In genomic region chr14:39169541-39169900, GRCh38 we compare ENCODE assay signal across 7 cellular contexts. TPM values are rescaled to one million over a fixed set of nuclear protein-coding genes. Genes with fewer than 3 reads are reported as not detected.
A peak's percentile ranks its signal among the peaks of the same experiment; 100 is the strongest.
DNase-seq lines count a peak whose midpoint lies in the region; ATAC-seq and TF ChIP-seq lines count a peak whose summit lies in the region.

No MANE protein-coding gene starts in this region.

- WGBS in thymus, result under 1% methylated on average over 7 of the region's 7 CpGs

- no peaks in the 10 kb centered on the region for H3K9me3 ChIP-seq in HUES6 (ENCODE audit: control insufficient read depth, insufficient read depth, low read depth, low read length)
- no peaks in the 10 kb centered on the region for H3K9me3 ChIP-seq in left lung
- no peaks in the 10 kb centered on the region for H3K9me3 ChIP-seq in thymus (ENCODE audit: control insufficient read depth)

- no peak overlapping the region; the same call in 1 of the 2 replicates for H3K27ac ChIP-seq in HUES6 (ENCODE audit: low read depth, low read length)
- H3K27ac ChIP-seq in brain microvascular endothelial cell, result peak overlapping the region; percentile 92
- H3K27ac ChIP-seq in left lung, result peak overlapping the region; percentile 98
- peak overlapping the region; percentile 95 for H3K27ac ChIP-seq in thymus (ENCODE audit: low read depth)

- in situ Hi-C loops in brain microvascular endothelial cell (cut with HindIII; ENCODE audit: low pct_ligation_motif_present, low sequenced_read_pairs), result no loop called here

- peaks cover 14% of the 10 kb centered on the region for H3K4me1 ChIP-seq in HUES6 (ENCODE audit: control insufficient read depth, insufficient read depth, low read length)
- peaks cover 3 to 42% of the 10 kb centered on the region in 2 donors for H3K4me1 ChIP-seq in left lung
- peaks cover 11% of the 10 kb centered on the region for H3K4me1 ChIP-seq in thymus (ENCODE audit: control insufficient read depth, insufficient read depth, low read length)

- intact Hi-C loops in left lung (cut with DNase I), result no loop called here

- H3K4me3 ChIP-seq in HUES6 (ENCODE audit: low read depth, low read length) (peak overlapping the region; percentile 84), brain microvascular endothelial cell (ENCODE audit: low read depth, low read length) (peak overlapping the region; percentile 96), left lung (peak overlapping the region; percentile 82 to 89), thymus (ENCODE audit: low read length) (peak overlapping the region; percentile 96)

- DNase-seq in brain microvascular endothelial cell (no peak), left lung (no peak)

- H3K36me3 ChIP-seq in HUES6 (ENCODE audit: control insufficient read depth, insufficient read depth, low read length) (no peaks in the 10 kb centered on the region), brain microvascular endothelial cell (replicated peaks) (peaks cover under 1% of the 10 kb centered on the region), left lung (peaks cover 0 to 7% of the 10 kb centered on the region in 2 donors), thymus (ENCODE audit: control insufficient read depth, insufficient read depth) (no peaks in the 10 kb centered on the region)

- H3K9ac ChIP-seq in HUES6 (ENCODE audit: low read length), result peak overlapping the region; percentile 77

- TF ChIP-seq CTCF in brain microvascular endothelial cell (IDR thresholded peaks at IDR 0.05; ENCODE audit: low read depth, low read length, missing control alignments) (no peak), left lung (IDR thresholded peaks at IDR 0.05) (no peak)

- peak; percentile 10 for ATAC-seq in GM18870 (IDR thresholded peaks at IDR 0.05; ENCODE audit: unreplicated experiment)
- ATAC-seq in left lung, result peak; percentile 84
- ATAC-seq in HG03045 (IDR thresholded peaks at IDR 0.05; ENCODE audit: unreplicated experiment), result no peak
- no peak for ATAC-seq in HG02870 (IDR thresholded peaks at IDR 0.05; ENCODE audit: unreplicated experiment)

- H3K27me3 ChIP-seq in HUES6 (ENCODE audit: control insufficient read depth, insufficient read depth, low read length) (no peaks in the 10 kb centered on the region), brain microvascular endothelial cell (replicated peaks) (no peaks in the 10 kb centered on the region), left lung (no peaks in the 10 kb centered on the region), thymus (ENCODE audit: control insufficient read depth, insufficient read depth) (no peaks in the 10 kb centered on the region)

RNA-seq across cellular contexts. Expression of gene TRAPPC6B, which starts 0.6 kb away (rescaled TPM):
- total RNA-seq in left lung, result 10 to 100 TPM; 23.0 to 25.3 TPM
- 21.0 TPM for polyA plus RNA-seq in thymus

RNA-seq across cellular contexts. Expression of gene PNN, which starts 5.5 kb away (rescaled TPM):
- total RNA-seq in left lung, result 10 to 100 TPM; 35.2 to 42.7 TPM
- polyA plus RNA-seq in thymus, result 68.3 TPM

RNA-seq across cellular contexts. Expression of gene GEMIN2, which starts 55.4 kb away (rescaled TPM):
- 10 to 100 TPM in 1 of 2 donors, 1 to 10 TPM in 1; 7.3 to 10.4 TPM for total RNA-seq in left lung
- 18.2 TPM for polyA plus RNA-seq in thymus

Comparison
In these comparisons a context has a peak if more than half of its experiments do, and no peak if none do; other contexts are left out.
1. ATAC-seq: peak in GM18870 (single experiment) and left lung (single experiment); none in HG03045 (single experiment) and HG02870 (single experiment).
2. Peak in every context shown above with its lines, with median percentiles within 50 percentile points of each other: H3K4me3 ChIP-seq.